8 cellular contexts compared by ENCODE assay signal in the genomic region with DNA sequence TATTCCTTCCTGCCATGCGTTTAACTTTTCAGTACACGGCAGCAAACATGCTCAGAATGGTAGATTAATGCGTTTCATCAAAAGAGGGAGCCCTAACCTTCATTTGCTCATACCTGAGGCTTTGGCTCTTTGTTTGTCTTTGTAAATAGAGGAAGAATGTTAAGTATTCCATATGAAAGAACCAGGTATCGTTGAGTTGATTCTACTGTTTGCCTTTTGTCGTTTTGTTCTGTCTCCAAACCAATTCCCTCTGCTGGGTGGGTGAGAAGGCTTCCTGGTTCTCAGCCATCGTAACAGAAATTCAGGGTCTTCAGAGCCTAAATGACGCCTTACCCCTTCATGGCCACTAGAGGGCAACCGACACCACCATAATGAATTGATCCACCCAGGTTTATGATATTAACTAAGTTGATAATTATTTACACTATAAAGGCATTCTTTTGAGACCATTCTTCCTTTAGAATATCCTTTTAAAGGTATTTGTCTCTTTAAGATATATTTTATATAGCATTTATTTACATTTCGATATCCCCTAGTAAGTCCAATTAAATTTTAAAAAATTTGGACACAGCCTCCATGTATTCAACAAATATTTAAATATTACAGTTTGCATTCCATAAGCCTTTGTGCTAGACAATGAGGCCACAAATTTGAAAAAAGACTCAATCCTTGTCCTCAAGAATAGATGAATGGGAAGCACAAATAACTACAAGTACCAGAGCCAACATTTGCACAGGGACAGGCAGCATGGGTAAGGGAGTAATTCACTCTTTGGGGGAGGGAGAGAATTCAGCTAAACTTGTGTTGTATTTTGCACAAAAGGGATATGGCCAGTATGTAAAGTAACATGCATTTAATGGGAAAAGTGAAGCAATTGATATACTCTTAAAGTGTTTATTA. TPM values are rescaled to one million over a fixed set of nuclear protein-coding genes. Genes with fewer than 3 reads are reported as not detected.
DNase-seq lines count a peak whose midpoint lies in the region; FAIRE-seq and TF ChIP-seq lines count a peak whose summit lies in the region.

No MANE protein-coding gene starts in this region.

- H3K27ac ChIP-seq in GM23248 (no peak overlapping the region), parathyroid adenoma (no peak overlapping the region)

- H3K79me2 ChIP-seq in GM23248 (ENCODE audit: insufficient read depth): no peaks in the 10 kb centered on the region
- H3K79me2 ChIP-seq in parathyroid adenoma: no peaks in the 10 kb centered on the region

- H2AFZ ChIP-seq in GM23248 (peak overlapping the region; percentile 78), parathyroid adenoma (peak overlapping the region; percentile 76)

- no peaks in the 10 kb centered on the region for H3K36me3 ChIP-seq in GM23248 (ENCODE audit: low read depth)
- H3K36me3 ChIP-seq in parathyroid adenoma (ENCODE audit: control insufficient read depth, insufficient read depth, low read length): no peaks in the 10 kb centered on the region

- peaks cover 12% of the 10 kb centered on the region for H3K27me3 ChIP-seq in GM23248 (replicated peaks; ENCODE audit: insufficient read depth)
- no peaks in the 10 kb centered on the region for H3K27me3 ChIP-seq in parathyroid adenoma (ENCODE audit: control insufficient read depth, insufficient read depth, low read length)

- H3K4me2 ChIP-seq in GM23248 (ENCODE audit: unreplicated experiment): peak overlapping the region; percentile 79
- peak overlapping the region; percentile 85 for H3K4me2 ChIP-seq in parathyroid adenoma (ENCODE audit: low read length)

- H3K4me3 ChIP-seq in GM23248: peak overlapping the region; percentile 60
- peak overlapping the region; percentile 32 for H3K4me3 ChIP-seq in parathyroid adenoma (ENCODE audit: low read depth, low read length)

- in situ Hi-C loops in G401 (cut with HindIII; ENCODE audit: low sequenced_read_pairs): no loop called here
- in situ Hi-C loops in GM23248 (cut with MboI): loop anchor here (5.0 to 25.0 kb wide), 3 partner anchors 136 to 366 kb away; a partner anchor contains a TSS
- in situ Hi-C loops in KBM-7 (cut with MboI; ENCODE audit: low pct_unique_long_range_greater_than_20kb, low sequenced_read_pairs): no loop called here

- H3F3A ChIP-seq in GM23248 (ENCODE audit: insufficient read depth): no peaks in the 10 kb centered on the region

- peak; percentile 63 for FAIRE-seq in RCC 7860 (lab: Jason Lieb, UNC)

- DNase-seq in G401 (ENCODE audit: low spot score) (peak; percentile 81), GM23248 (peak; percentile 61), KBM-7 (peak; percentile 84), RCC 7860 (ENCODE audit: low spot score) (peak; percentile 55), germinal center (ENCODE audit: low spot score) (peak; percentile 84), islet precursor cell (no peak)
- peak; percentile 77 for DNase-seq in activated effector memory CD4-positive, alpha-beta T cell treated with anti-CD3 and anti-CD28 coated beads, Interleukin-2, amount 50 U/mL, for 16 hours

- H3K9ac ChIP-seq in GM23248 (no peak overlapping the region), parathyroid adenoma (no peak overlapping the region)

- H3K4me1 ChIP-seq in GM23248 (ENCODE audit: insufficient read depth) (no peaks in the 10 kb centered on the region), parathyroid adenoma (no peaks in the 10 kb centered on the region)

- H3K9me3 ChIP-seq in GM23248 (ENCODE audit: low read depth): no peaks in the 10 kb centered on the region
- no peaks in the 10 kb centered on the region for H3K9me3 ChIP-seq in parathyroid adenoma (ENCODE audit: control insufficient read depth, low read length)

- no peaks in the 10 kb centered on the region for H3K9me2 ChIP-seq in GM23248 (ENCODE audit: insufficient read depth)

- H4K20me1 ChIP-seq in GM23248 (ENCODE audit: insufficient read depth): no peaks in the 10 kb centered on the region

- TF ChIP-seq CTCF in parathyroid adenoma (IDR thresholded peaks at IDR 0.05): peak; percentile 94

- 1% methylated on average over 9 of the region's 9 CpGs for WGBS in GM23248 (ENCODE audit: low coverage in 1 of 2, low lambda C conversion rate in 2 of 2, missing lambda C conversion rate in 2 of 2), 2 experiments

RNA-seq across cellular contexts. Expression of a gene that starts 48.1 kb away (rescaled TPM):
- total RNA-seq in G401 (2014; rRNA removed; shearing (Covaris generic)): 41.9 and 44.6 TPM in 2 replicates
- 27.6 and 32.1 TPM in 2 replicates for total RNA-seq in GM23248 (2014; rRNA removed; shearing (Covaris generic))
- 88.0 and 91.6 TPM in 2 replicates for polyA plus RNA-seq in GM23248 (2016; fragmentation: Nextera tagmentation; extraction: Ambion mirVana)

RNA-seq across cellular contexts. Expression of a gene that starts 48.8 kb away (rescaled TPM):
- total RNA-seq in G401 (2014; rRNA removed; shearing (Covaris generic)): 0.18 TPM in 1 of 2 replicates, not detected in the other
- total RNA-seq in GM23248 (2014; rRNA removed; shearing (Covaris generic)): 0.22 TPM in 1 of 2 replicates, not detected in the other
- 0.54 and 1.1 TPM in 2 replicates for polyA plus RNA-seq in GM23248 (2016; fragmentation: Nextera tagmentation; extraction: Ambion mirVana)
